In genomic region chr9:129939426-129939825, GRCh38 we compare ENCODE assay signal across 11 cellular contexts.
DNase-seq lines count a peak whose midpoint lies in the region; ATAC-seq and TF ChIP-seq lines count a peak whose summit lies in the region.
"Had no signal": no experiment of that assay in that cellular context is flagged by ENCODE, and none has a peak within 500 bp of the region (broad histone marks: within the 10 kb centered on the region; RNA-seq: fewer than 3 reads in every experiment).

No MANE protein-coding gene starts in this region.

- H3K36me3 Mint-ChIP-seq in activated T-cell treated with anti-CD3 and anti-CD28 coated beads, Interleukin-2, amount 50 U/mL, for 24 hours (ENCODE audit: low read depth), result peaks cover 91% of the 10 kb centered on the region
- H3K36me3 Mint-ChIP-seq in activated T-cell treated with anti-CD3 and anti-CD28 coated beads, Interleukin-2, amount 50 U/mL, for 4 hours (ENCODE audit: insufficient read depth), result peaks cover 32% of the 10 kb centered on the region
- H3K36me3 Mint-ChIP-seq in activated T-helper 17 cell treated with anti-CD3 and anti-CD28 coated beads, Interleukin-2, amount 50 U/mL, for 72 hours (ENCODE audit: low read depth), result peaks cover 98% of the 10 kb centered on the region
- H3K36me3 Mint-ChIP-seq in glutamatergic neuron (ENCODE audit: unreplicated experiment), result peaks cover 15% of the 10 kb centered on the region

- no peak for DNase-seq in activated T-cell treated with anti-CD3 and anti-CD28 coated beads, Interleukin-2, amount 50 U/mL, for 24 hours
- DNase-seq in activated T-cell treated with anti-CD3 and anti-CD28 coated beads, Interleukin-2, amount 50 U/mL, for 4 hours, result no peak
- DNase-seq in glutamatergic neuron (no peak), tibial artery (no peak)
- DNase-seq: stomach had no signal

- H3K9me3 Mint-ChIP-seq in activated T-cell treated with anti-CD3 and anti-CD28 coated beads, Interleukin-2, amount 50 U/mL, for 24 hours, result peaks cover 14% of the 10 kb centered on the region
- peaks cover 4% of the 10 kb centered on the region for H3K9me3 Mint-ChIP-seq in activated T-cell treated with anti-CD3 and anti-CD28 coated beads, Interleukin-2, amount 50 U/mL, for 4 hours
- peaks cover 4% of the 10 kb centered on the region for H3K9me3 Mint-ChIP-seq in activated T-helper 17 cell treated with anti-CD3 and anti-CD28 coated beads, Interleukin-2, amount 50 U/mL, for 72 hours
- peaks cover 6% of the 10 kb centered on the region for H3K9me3 Mint-ChIP-seq in glutamatergic neuron (ENCODE audit: unreplicated experiment)
- H3K9me3 Mint-ChIP-seq: dendritic cell treated with granulocyte-macrophage colony-stimulating factor and Interleukin-4, amounts not matched to agents 40 ng/mL and 50 ng/mL, for 4 days had no signal

- TF ChIP-seq CTCF in glutamatergic neuron (IDR thresholded peaks at IDR 0.05; ENCODE audit: partially characterized antibody, unreplicated experiment), result no peak
- no peak for TF ChIP-seq CTCF in tibial artery (IDR thresholded peaks at IDR 0.05)

- no peak overlapping the region for H3K4me3 ChIP-seq in tibial artery
- H3K4me3 ChIP-seq: stomach had no signal

- H3K36me3 ChIP-seq in tibial artery, result peaks cover 4 to 14% (median 8%) of the 10 kb centered on the region in 3 donors

- H3K27me3 Mint-ChIP-seq in activated T-cell treated with anti-CD3 and anti-CD28 coated beads, Interleukin-2, amount 50 U/mL, for 24 hours, result no peaks in the 10 kb centered on the region
- no peaks in the 10 kb centered on the region for H3K27me3 Mint-ChIP-seq in activated T-cell treated with anti-CD3 and anti-CD28 coated beads, Interleukin-2, amount 50 U/mL, for 4 hours (ENCODE audit: low read depth)
- no peaks in the 10 kb centered on the region for H3K27me3 Mint-ChIP-seq in activated T-helper 17 cell treated with anti-CD3 and anti-CD28 coated beads, Interleukin-2, amount 50 U/mL, for 72 hours
- H3K27me3 Mint-ChIP-seq in glutamatergic neuron (ENCODE audit: unreplicated experiment), result no peaks in the 10 kb centered on the region
- H3K27me3 Mint-ChIP-seq: dendritic cell treated with granulocyte-macrophage colony-stimulating factor and Interleukin-4, amounts not matched to agents 40 ng/mL and 50 ng/mL, for 4 days had no signal

- peaks cover 60% of the 10 kb centered on the region for H3K4me1 Mint-ChIP-seq in activated T-cell treated with anti-CD3 and anti-CD28 coated beads, Interleukin-2, amount 50 U/mL, for 24 hours (ENCODE audit: low read depth)
- H3K4me1 Mint-ChIP-seq in activated T-cell treated with anti-CD3 and anti-CD28 coated beads, Interleukin-2, amount 50 U/mL, for 4 hours (ENCODE audit: low read depth), result peaks cover 45% of the 10 kb centered on the region
- peaks cover 37% of the 10 kb centered on the region for H3K4me1 Mint-ChIP-seq in activated T-helper 17 cell treated with anti-CD3 and anti-CD28 coated beads, Interleukin-2, amount 50 U/mL, for 72 hours
- H3K4me1 Mint-ChIP-seq in glutamatergic neuron (ENCODE audit: low read depth, unreplicated experiment), result peaks cover 15% of the 10 kb centered on the region

- H3K9me3 ChIP-seq in tibial artery, result peaks cover 0 to 7% (median 0%) of the 10 kb centered on the region in 3 donors

- peak overlapping the region; percentile 34 to 65 for H3K27ac ChIP-seq in tibial artery

- H3K27ac Mint-ChIP-seq in activated T-cell treated with anti-CD3 and anti-CD28 coated beads, Interleukin-2, amount 50 U/mL, for 24 hours, result peak overlapping the region; percentile 83
- peak overlapping the region; percentile 78 for H3K27ac Mint-ChIP-seq in activated T-helper 17 cell treated with anti-CD3 and anti-CD28 coated beads, Interleukin-2, amount 50 U/mL, for 72 hours
- peak overlapping the region; percentile 90 for H3K27ac Mint-ChIP-seq in glutamatergic neuron (ENCODE audit: unreplicated experiment)
- H3K27ac Mint-ChIP-seq: dendritic cell treated with granulocyte-macrophage colony-stimulating factor and Interleukin-4, amounts not matched to agents 40 ng/mL and 50 ng/mL, for 4 days had no signal

- intact Hi-C loops in tibial artery (cut with DNase I; ENCODE audit: low total_unique reads), result no loop called here

- no peaks in the 10 kb centered on the region for H3K27me3 ChIP-seq in tibial artery
- H3K27me3 ChIP-seq: stomach had no signal

- H3K4me1 ChIP-seq in tibial artery, result peaks cover 0 to 53% (median 24%) of the 10 kb centered on the region in 4 donors

- ATAC-seq in activated T-cell treated with anti-CD3 and anti-CD28 coated beads, Interleukin-2, amount 50 U/mL, for 4 hours, result no peak
- ATAC-seq in activated T-helper 17 cell treated with anti-CD3 and anti-CD28 coated beads, Interleukin-2, amount 50 U/mL, for 72 hours (replicated peaks), result no peak
- ATAC-seq in GM21576 (IDR thresholded peaks at IDR 0.05; ENCODE audit: unreplicated experiment) (no peak), HG02981 (IDR thresholded peaks at IDR 0.05; ENCODE audit: unreplicated experiment) (no peak), GM19455 (IDR thresholded peaks at IDR 0.05; ENCODE audit: unreplicated experiment) (no peak)
- ATAC-seq: left lobe of liver had no signal

- no peak overlapping the region for H3K4me3 Mint-ChIP-seq in activated T-cell treated with anti-CD3 and anti-CD28 coated beads, Interleukin-2, amount 50 U/mL, for 24 hours
- no peak overlapping the region for H3K4me3 Mint-ChIP-seq in activated T-cell treated with anti-CD3 and anti-CD28 coated beads, Interleukin-2, amount 50 U/mL, for 4 hours
- peak overlapping the region; percentile 34 for H3K4me3 Mint-ChIP-seq in activated T-helper 17 cell treated with anti-CD3 and anti-CD28 coated beads, Interleukin-2, amount 50 U/mL, for 72 hours
- H3K4me3 Mint-ChIP-seq in glutamatergic neuron (ENCODE audit: unreplicated experiment), result peak overlapping the region; percentile 32
- H3K4me3 Mint-ChIP-seq: dendritic cell treated with granulocyte-macrophage colony-stimulating factor and Interleukin-4, amounts not matched to agents 40 ng/mL and 50 ng/mL, for 4 days had no signal

Comparison
In these comparisons a context has a peak if more than half of its experiments do, and no peak if none do; other contexts are left out.
1. H3K4me3 Mint-ChIP-seq: peak in activated T-helper 17 cell treated with anti-CD3 and anti-CD28 coated beads, Interleukin-2, amount 50 U/mL, for 72 hours (single experiment) and glutamatergic neuron (single experiment); none in activated T-cell treated with anti-CD3 and anti-CD28 coated beads, Interleukin-2, amount 50 U/mL, for 24 hours (single experiment) and activated T-cell treated with anti-CD3 and anti-CD28 coated beads, Interleukin-2, amount 50 U/mL, for 4 hours (single experiment).
2. Peak in every context shown above with its lines, with median percentiles within 50 percentile points of each other: H3K27ac Mint-ChIP-seq.